8 cellular contexts compared by ENCODE assay signal in genomic region chr17:77829871-77830799, GRCh38.
DNase-seq lines count a peak whose midpoint lies in the region; ATAC-seq, FAIRE-seq and TF ChIP-seq lines count a peak whose summit lies in the region.

No MANE protein-coding gene starts in this region.

- CTCF ChIA-PET in BJ (lab: Yijun Ruan, JAX): interaction anchor here (1.3 kb wide), 1 partner anchor 183 kb away, joined by 3 read pairs; no protein-coding TSS in a partner anchor

- POLR2A ChIA-PET in BJ (lab: Charles Lee): no interaction called here

- H3K9ac ChIP-seq in NT2/D1 (ENCODE audit: insufficient read length, low read depth): peak overlapping the region; percentile 23

- no peaks in the 10 kb centered on the region for H3K27me3 ChIP-seq in BJ (ENCODE audit: control insufficient read depth, insufficient read depth, low read length)
- no peaks in the 10 kb centered on the region for H3K27me3 ChIP-seq in NT2/D1 (ENCODE audit: insufficient read depth, insufficient read length)
- H3K27me3 ChIP-seq in BE2C: no peaks in the 10 kb centered on the region

- ATAC-seq in esophagus mucosa (peak; percentile 33), GM19035 (IDR thresholded peaks at IDR 0.05; ENCODE audit: unreplicated experiment) (no peak), HG03378 (IDR thresholded peaks at IDR 0.05; ENCODE audit: unreplicated experiment) (no peak)

- no peaks in the 10 kb centered on the region for H3K9me3 ChIP-seq in NT2/D1 (ENCODE audit: insufficient read depth, low read length)
- H3K9me3 ChIP-seq in BE2C: no peaks in the 10 kb centered on the region

- H3K4me1 ChIP-seq in NT2/D1 (ENCODE audit: insufficient read depth, insufficient read length) (peaks cover 48% of the 10 kb centered on the region), BE2C (peaks cover 43% of the 10 kb centered on the region)

- H3K36me3 ChIP-seq in BJ (ENCODE audit: control insufficient read depth, insufficient read depth, low read length) (no peaks in the 10 kb centered on the region), NT2/D1 (ENCODE audit: insufficient read depth, insufficient read length, low read length) (no peaks in the 10 kb centered on the region), BE2C (no peaks in the 10 kb centered on the region)

- no peak for FAIRE-seq in GM19239 (lab: Jason Lieb, UNC)

- peak; percentile 18 for DNase-seq in BJ (ENCODE audit: low read depth)
- DNase-seq in NT2/D1 (ENCODE audit: low read depth, low spot score): no peak
- DNase-seq in occipital lobe (lab: John Stamatoyannopoulos, UW): peak; percentile 64
- no peak for DNase-seq in GM19239 (ENCODE audit: insufficient read length, low spot score)
- no peak for DNase-seq in BE2C

- H3K4me3 ChIP-seq in BJ (ENCODE audit: low read depth, low read length) (no peak overlapping the region), NT2/D1 (ENCODE audit: insufficient read length, low read depth) (no peak overlapping the region), BE2C (ENCODE audit: low read depth, low read length) (no peak overlapping the region)

- TF ChIP-seq CTCF in BJ (IDR thresholded peaks at IDR 0.05; ENCODE audit: insufficient read depth, low read depth, low read length) (no peak), BE2C (IDR thresholded peaks at IDR 0.05; ENCODE audit: low read depth, low read length) (no peak)

Comparison
In these comparisons a context has a peak if more than half of its experiments do, and no peak if none do; other contexts are left out.
1. DNase-seq: peak in BJ (single experiment) and occipital lobe (single experiment); none in NT2/D1 (single experiment), GM19239 (single experiment) and BE2C (single experiment).